8 cellular contexts compared by ENCODE assay signal in the genomic region with DNA sequence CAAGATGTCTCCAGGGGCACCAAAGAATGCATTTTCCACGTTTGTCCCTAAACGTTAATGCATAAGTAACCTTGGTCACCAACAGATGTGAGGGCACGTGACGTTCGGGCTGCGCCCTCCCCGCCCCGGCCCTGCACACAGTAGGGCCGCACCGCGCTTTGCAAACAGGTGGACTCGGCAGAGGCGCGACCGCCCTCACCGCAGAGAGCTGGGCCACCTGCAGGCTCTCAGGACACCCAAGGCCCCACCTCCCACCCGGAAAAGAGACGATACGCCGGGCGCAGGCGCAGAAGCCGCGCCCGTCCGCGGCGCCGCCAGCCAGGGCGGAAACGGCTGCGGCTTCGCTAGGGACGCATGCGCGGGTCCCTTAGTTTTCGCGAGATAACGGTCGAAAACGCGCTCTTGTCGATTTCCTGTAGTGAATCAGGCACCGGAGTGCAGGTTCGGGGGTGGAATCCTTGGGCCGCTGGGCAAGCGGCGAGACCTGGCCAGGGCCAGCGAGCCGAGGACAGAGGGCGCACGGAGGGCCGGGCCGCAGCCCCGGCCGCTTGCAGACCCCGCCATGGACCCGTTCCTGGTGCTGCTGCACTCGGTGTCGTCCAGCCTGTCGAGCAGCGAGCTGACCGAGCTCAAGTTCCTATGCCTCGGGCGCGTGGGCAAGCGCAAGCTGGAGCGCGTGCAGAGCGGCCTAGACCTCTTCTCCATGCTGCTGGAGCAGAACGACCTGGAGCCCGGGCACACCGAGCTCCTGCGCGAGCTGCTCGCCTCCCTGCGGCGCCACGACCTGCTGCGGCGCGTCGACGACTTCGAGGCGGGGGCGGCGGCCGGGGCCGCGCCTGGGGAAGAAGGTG. TPM values are rescaled to one million over a fixed set of nuclear protein-coding genes. Genes with fewer than 3 reads are reported as not detected.
DNase-seq lines count a peak whose midpoint lies in the region; ATAC-seq, FAIRE-seq and TF ChIP-seq lines count a peak whose summit lies in the region.

A gene with protein sequence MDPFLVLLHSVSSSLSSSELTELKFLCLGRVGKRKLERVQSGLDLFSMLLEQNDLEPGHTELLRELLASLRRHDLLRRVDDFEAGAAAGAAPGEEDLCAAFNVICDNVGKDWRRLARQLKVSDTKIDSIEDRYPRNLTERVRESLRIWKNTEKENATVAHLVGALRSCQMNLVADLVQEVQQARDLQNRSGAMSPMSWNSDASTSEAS (plus strand): TSS at position 399 of the 851 bp plus-strand sequence. CDS start 164 bp downstream, at position 563.

- no peaks in the 10 kb centered on the region for H3K36me3 ChIP-seq in uterus

- under 1% methylated on average over 91 of the region's 91 CpGs for WGBS in right cardiac atrium

- H3K9me3 ChIP-seq in right cardiac atrium (ENCODE audit: control insufficient read depth, low read length) (no peaks in the 10 kb centered on the region), uterus (no peaks in the 10 kb centered on the region)

- H3K27me3 ChIP-seq in right cardiac atrium (ENCODE audit: control insufficient read depth, insufficient read depth) (no peaks in the 10 kb centered on the region), uterus (no peaks in the 10 kb centered on the region)

- peak within 1 kb of the TSS; percentile 70 for H3K4me3 ChIP-seq in right cardiac atrium (ENCODE audit: low read length)
- H3K4me3 ChIP-seq in uterus: peak within 1 kb of the TSS; percentile 66 to 90

- intact Hi-C loops in right cardiac atrium (cut with DNase I): no loop called here
- intact Hi-C loops in uterus (cut with DNase I; ENCODE audit: low total_unique reads): no loop called here

- peak; percentile 89 for FAIRE-seq in GM12891 (lab: Jason Lieb, UNC)

- H3K4me1 ChIP-seq in right cardiac atrium (ENCODE audit: control insufficient read depth, insufficient read depth, low read length) (peaks cover 7% of the 10 kb centered on the region), uterus (peaks cover 0 to 18% of the 10 kb centered on the region in 2 donors)

- ATAC-seq in HG02759 (IDR thresholded peaks at IDR 0.05; ENCODE audit: unreplicated experiment) (peak; percentile 83), right cardiac atrium (peak; percentile 84 to 88)

- DNase-seq in GM12891 (ENCODE audit: insufficient read length, low spot score) (peak; percentile 91), NCI-H1436 treated with DMSO at 0.1 percent for 48 hours (lab: John Stamatoyannopoulos, UW) (peak; percentile 67), T-helper 2 cell (peak; percentile 78 to 95 (median 83)), right cardiac atrium (peak; percentile 92 to 96 (median 95)), putamen (ENCODE audit: low spot score) (peak; percentile 88), uterus (peak; percentile 91 to 93)

- H3K27ac ChIP-seq in angular gyrus (ENCODE audit: low read depth, low read length): peak within 1 kb of the TSS; percentile 64
- peak within 1 kb of the TSS; percentile 85 for H3K27ac ChIP-seq in right cardiac atrium (ENCODE audit: low read length)
- peak within 1 kb of the TSS; percentile 78 to 87 for H3K27ac ChIP-seq in uterus

- TF ChIP-seq CTCF in uterus (IDR thresholded peaks at IDR 0.05): peak in 1 of 4 experiments; percentile 15

- TF ChIP-seq POLR2A in GM12891 (IDR thresholded peaks at IDR 0.05; ENCODE audit: low read depth, low read length): peak; percentile 93
- peak; percentile 59 to 76 for TF ChIP-seq POLR2A in uterus (IDR thresholded peaks at IDR 0.05)

TF ChIP-seq in GM12891, 5 proteins besides CTCF, POLR2A, EP300 and RAD21:
- no peak for TF ChIP-seq POU2F2 (IDR thresholded peaks at IDR 0.05; ENCODE audit: low read depth, low read length)
- 0 out of 2 replicates have a peak, but pooled peaks have one; percentile 18 for TF ChIP-seq SPI1 (IDR thresholded peaks at IDR 0.05; ENCODE audit: low read depth, low read length)
- peak; percentile 86 for TF ChIP-seq TAF1 (IDR thresholded peaks at IDR 0.05; ENCODE audit: low read depth, low read length)
- peak; percentile 10 for TF ChIP-seq PAX5 (IDR thresholded peaks at IDR 0.05; ENCODE audit: insufficient read depth, low read length, severe bottlenecking)
- peak; percentile 92 for TF ChIP-seq POLR2AphosphoS5 (IDR thresholded peaks at IDR 0.05; ENCODE audit: low read depth, low read length)
TF ChIP-seq in GM12891: peak in this region for 4.

RNA-seq across cellular contexts. Expression of the gene that starts here (rescaled TPM):
- 15.2 TPM for polyA plus RNA-seq in GM12891 (2012; ENCODE audit: low read depth, missing spikeins)
- total RNA-seq in right cardiac atrium (10 to 100 TPM; 11.3 to 13.4 (median 12.3) TPM), uterus (10 to 100 TPM; 11.5 to 34.6 (median 19.2) TPM)
- polyA plus RNA-seq in right cardiac atrium: 10.6 TPM

Comparison
In these comparisons a context has a peak if more than half of its experiments do, and no peak if none do; other contexts are left out.
1. Peak in every context shown above with its lines: DNase-seq, ATAC-seq, H3K4me3 ChIP-seq and H3K27ac ChIP-seq.